Comparison of ENCODE assay signal across 30 cellular contexts in the genomic region with DNA sequence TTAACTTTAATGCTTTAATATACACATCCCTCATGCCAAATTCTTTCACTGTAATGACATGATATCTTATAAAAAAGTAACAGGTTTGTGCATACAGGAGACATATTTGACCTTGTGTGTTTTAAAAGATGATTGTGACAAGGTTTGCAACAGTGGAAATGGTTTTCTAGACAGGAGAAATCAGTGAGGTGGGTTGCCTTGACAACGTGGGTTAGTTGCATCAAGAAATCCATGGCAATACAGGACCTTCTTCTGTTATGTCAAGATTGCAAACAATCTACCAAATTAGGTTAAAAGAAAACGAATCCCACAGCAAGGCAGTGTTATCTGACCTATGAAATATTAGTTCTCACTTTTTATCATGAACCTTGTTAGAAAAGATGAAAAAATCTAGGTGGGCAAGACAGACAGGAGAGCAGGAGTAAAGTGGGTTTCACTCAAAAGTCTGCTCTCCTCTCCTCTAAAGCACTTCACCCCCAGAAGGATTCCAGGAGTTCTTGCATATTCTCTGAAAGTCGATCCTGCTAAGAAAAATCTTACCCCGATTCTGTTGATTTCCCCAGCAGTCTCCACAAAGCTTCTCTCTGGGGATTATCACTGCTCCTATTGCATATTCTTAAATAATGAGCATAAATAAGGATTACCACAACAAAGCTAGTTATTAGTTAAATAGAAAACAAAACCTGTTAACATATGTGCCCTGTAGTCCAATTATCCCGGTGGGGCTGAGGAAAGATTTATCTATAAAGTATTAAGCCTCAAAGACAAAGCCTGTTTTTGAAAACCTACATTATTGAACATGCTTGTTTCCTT.
DNase-seq lines count a peak whose midpoint lies in the region; ATAC-seq and TF ChIP-seq lines count a peak whose summit lies in the region.
"Had no signal": no experiment of that assay in that cellular context is flagged by ENCODE, and none has a peak within 500 bp of the region (broad histone marks: within the 10 kb centered on the region; RNA-seq: fewer than 3 reads in every experiment).

No MANE protein-coding gene starts in this region.

- peak overlapping the region; percentile 46; the same call in 1 of the 2 replicates for H3K27ac ChIP-seq in GM23338 (ENCODE audit: low read depth)
- H3K27ac ChIP-seq in endodermal cell (ENCODE audit: low read depth, low read length) = no peak overlapping the region
- no peak overlapping the region for H3K27ac ChIP-seq in neural progenitor cell
- H3K27ac ChIP-seq in CD8-positive, alpha-beta T cell (ENCODE audit: low read depth, low read length) = no peak overlapping the region
- H3K27ac ChIP-seq: coronary artery, epithelial cell of prostate, left lung, testis had no signal

- H3K4me3 ChIP-seq in GM23338 (peak overlapping the region; percentile 12; the same call in 1 of the 2 replicates), endodermal cell (ENCODE audit: low read length) (no peak overlapping the region), neural progenitor cell (no peak overlapping the region), MG63 (no peak overlapping the region)
- no peak overlapping the region for H3K4me3 ChIP-seq in CD8-positive, alpha-beta T cell (ENCODE audit: low read depth, low read length)
- H3K4me3 ChIP-seq: coronary artery, left lung, testis had no signal

- DNase-seq in GM23338 (ENCODE audit: low spot score) (peak; percentile 73), NCI-H82 treated with DMSO at 0.1 percent for 48 hours (lab: John Stamatoyannopoulos, UW; ENCODE audit: unreplicated experiment) (peak; percentile 82), endodermal cell (no peak), neural progenitor cell (ENCODE audit: low spot score) (no peak), MG63 (no peak)
- DNase-seq in activated naive CD4-positive, alpha-beta T cell (lab: John Stamatoyannopoulos, UW) = no peak
- DNase-seq in activated CD4-positive, alpha-beta memory T cell treated with anti-CD3 and anti-CD28 coated beads, Interleukin-2, amount 10 ng/mL, durations not matched to agents 7 days and 5 days = no peak
- no peak for DNase-seq in CD8-positive, alpha-beta T cell
- DNase-seq: activated CD4-positive, alpha-beta T cell treated with anti-CD3 and anti-CD28 coated beads, Interleukin-2, amount 10 ng/mL, durations not matched to agents 24 days and 14 days; activated gamma-delta T cell; activated naive CD8-positive, alpha-beta T cell treated with anti-CD3 and anti-CD28 coated beads, Interleukin-2, amount 10 ng/mL, durations not matched to agents 7 days and 5 days; activated T-cell treated with anti-CD3 and anti-CD28 coated beads, Interleukin-2, amount 50 U/mL, for 24 hours; C1 segment of cervical spinal cord; Calu3; DND-41; effector CD8-positive, alpha-beta T cell; hippocampal formation; islet precursor cell; left lung; mesenchymal stem cell; NCI-H2171; NCI-H510A; right cardiac atrium; SHP77 treated with DMSO at 0.1 percent for 48 hours; stimulated activated CD4-positive, alpha-beta T cell treated with anti-CD3 and anti-CD28 coated beads, Interleukin-1b, Interleukin-23, amount 100 ng/mL, for 48 hours; SW 1271; testis had no signal

- POLR2A ChIA-PET in activated CD4-positive, alpha-beta memory T cell treated with anti-CD3 and anti-CD28 coated beads, Interleukin-2, amount 10 ng/mL, durations not matched to agents 7 days and 5 days (lab: Charles Lee) = no interaction called here
- POLR2A ChIA-PET in CD8-positive, alpha-beta T cell (lab: Charles Lee) = no interaction called here

- peak overlapping the region; percentile 75 for H2AFZ ChIP-seq in GM23338
- peak overlapping the region; percentile 55 for H2AFZ ChIP-seq in neural progenitor cell (replicated peaks)

- H3K27me3 ChIP-seq in GM23338 (ENCODE audit: insufficient read depth) = no peaks in the 10 kb centered on the region
- no peaks in the 10 kb centered on the region for H3K27me3 ChIP-seq in endodermal cell (ENCODE audit: control insufficient read depth, insufficient read depth, low read length, poor library complexity, severe bottlenecking)
- H3K27me3 ChIP-seq in neural progenitor cell = no peaks in the 10 kb centered on the region
- no peaks in the 10 kb centered on the region for H3K27me3 ChIP-seq in MG63
- H3K27me3 ChIP-seq in CD8-positive, alpha-beta T cell (ENCODE audit: insufficient read depth, low read length) = no peaks in the 10 kb centered on the region
- H3K27me3 ChIP-seq: left lung, testis had no signal

- H3K27me3 Mint-ChIP-seq in GM23338 (ENCODE audit: insufficient read depth, low read depth, poor library complexity) = no peaks in the 10 kb centered on the region
- no peaks in the 10 kb centered on the region for H3K27me3 Mint-ChIP-seq in endodermal cell (ENCODE audit: insufficient read depth)
- H3K27me3 Mint-ChIP-seq in neural progenitor cell (ENCODE audit: insufficient read depth, low read depth) = no peaks in the 10 kb centered on the region
- H3K27me3 Mint-ChIP-seq in activated CD4-positive, alpha-beta memory T cell treated with anti-CD3 and anti-CD28 coated beads, Interleukin-2, amount 10 ng/mL, durations not matched to agents 7 days and 5 days = no peaks in the 10 kb centered on the region
- no peaks in the 10 kb centered on the region for H3K27me3 Mint-ChIP-seq in CD8-positive, alpha-beta T cell (ENCODE audit: low read depth)
- H3K27me3 Mint-ChIP-seq: activated CD4-positive, alpha-beta T cell treated with anti-CD3 and anti-CD28 coated beads, Interleukin-2, amount 10 ng/mL, durations not matched to agents 24 days and 14 days; activated naive CD8-positive, alpha-beta T cell treated with anti-CD3 and anti-CD28 coated beads, Interleukin-2, amount 10 ng/mL, durations not matched to agents 7 days and 5 days; activated T-cell treated with anti-CD3 and anti-CD28 coated beads, Interleukin-2, amount 50 U/mL, for 24 hours; stimulated activated naive CD8-positive, alpha-beta T cell treated with anti-CD3 and anti-CD28 coated beads, Interleukin-15, Interleukin-2, amounts not matched to agents 100 ng/mL and 50 ng/mL, for 24 hours had no signal

- TF ChIP-seq CTCF in GM23338 (conservative IDR thresholded peaks at IDR 0.05; ENCODE audit: low read depth in 2 of 2) (no peak), endodermal cell (conservative IDR thresholded peaks at IDR 0.05) (no peak), neural progenitor cell (IDR thresholded peaks at IDR 0.05) (no peak)
- TF ChIP-seq CTCF in CD8-positive, alpha-beta T cell (IDR thresholded peaks at IDR 0.05) = no peak

- H3K9ac ChIP-seq in endodermal cell (ENCODE audit: extremely low read depth, low read length, poor library complexity, severe bottlenecking) (no peak overlapping the region), neural progenitor cell (no peak overlapping the region)

- peak; percentile 79 for ATAC-seq in GM23338
- no peak for ATAC-seq in CD8-positive, alpha-beta T cell
- ATAC-seq: left lung, right cardiac atrium had no signal

- peaks cover 4% of the 10 kb centered on the region; the same call in 2 of the 3 replicates for H3K36me3 Mint-ChIP-seq in GM23338 (ENCODE audit: low read depth)
- no peaks in the 10 kb centered on the region for H3K36me3 Mint-ChIP-seq in endodermal cell (ENCODE audit: low read depth)
- H3K36me3 Mint-ChIP-seq in neural progenitor cell = no peaks in the 10 kb centered on the region
- no peaks in the 10 kb centered on the region for H3K36me3 Mint-ChIP-seq in activated CD4-positive, alpha-beta memory T cell treated with anti-CD3 and anti-CD28 coated beads, Interleukin-2, amount 10 ng/mL, durations not matched to agents 7 days and 5 days (ENCODE audit: low read depth)
- H3K36me3 Mint-ChIP-seq in CD8-positive, alpha-beta T cell = no peaks in the 10 kb centered on the region
- H3K36me3 Mint-ChIP-seq: activated naive CD8-positive, alpha-beta T cell treated with anti-CD3 and anti-CD28 coated beads, Interleukin-2, amount 10 ng/mL, durations not matched to agents 7 days and 5 days had no signal

- peaks cover 26% of the 10 kb centered on the region for H3K4me1 Mint-ChIP-seq in GM23338
- peaks cover 17% of the 10 kb centered on the region for H3K4me1 Mint-ChIP-seq in endodermal cell
- peaks cover 17% of the 10 kb centered on the region for H3K4me1 Mint-ChIP-seq in neural progenitor cell
- no peaks in the 10 kb centered on the region for H3K4me1 Mint-ChIP-seq in activated CD4-positive, alpha-beta memory T cell treated with anti-CD3 and anti-CD28 coated beads, Interleukin-2, amount 10 ng/mL, durations not matched to agents 7 days and 5 days
- no peaks in the 10 kb centered on the region for H3K4me1 Mint-ChIP-seq in CD8-positive, alpha-beta T cell (ENCODE audit: low read depth)
- H3K4me1 Mint-ChIP-seq: activated CD4-positive, alpha-beta T cell treated with anti-CD3 and anti-CD28 coated beads, Interleukin-2, amount 10 ng/mL, durations not matched to agents 24 days and 14 days; activated naive CD8-positive, alpha-beta T cell treated with anti-CD3 and anti-CD28 coated beads, Interleukin-2, amount 10 ng/mL, durations not matched to agents 7 days and 5 days had no signal

- H3K36me3 ChIP-seq in GM23338 (ENCODE audit: insufficient read depth) = no peaks in the 10 kb centered on the region; the same call in 1 of the 2 replicates
- no peaks in the 10 kb centered on the region for H3K36me3 ChIP-seq in endodermal cell (ENCODE audit: control insufficient read depth, insufficient read depth, low read length)
- H3K36me3 ChIP-seq in neural progenitor cell = peaks cover 1% of the 10 kb centered on the region
- no peaks in the 10 kb centered on the region for H3K36me3 ChIP-seq in MG63
- no peaks in the 10 kb centered on the region for H3K36me3 ChIP-seq in CD8-positive, alpha-beta T cell (ENCODE audit: insufficient read depth, low read length)
- H3K36me3 ChIP-seq: left lung had no signal

- no peaks in the 10 kb centered on the region for H3K9me3 ChIP-seq in endodermal cell (ENCODE audit: control insufficient read depth, low read length)
- H3K9me3 ChIP-seq in neural progenitor cell (ENCODE audit: low read depth) = no peaks in the 10 kb centered on the region
- H3K9me3 ChIP-seq in MG63 = no peaks in the 10 kb centered on the region
- no peaks in the 10 kb centered on the region for H3K9me3 ChIP-seq in CD8-positive, alpha-beta T cell (ENCODE audit: low read length)
- H3K9me3 ChIP-seq: left lung, testis had no signal

- H4K20me1 ChIP-seq in GM23338 (replicated peaks; ENCODE audit: insufficient read depth) (no peaks in the 10 kb centered on the region), neural progenitor cell (ENCODE audit: low read depth) (no peaks in the 10 kb centered on the region)

- peak overlapping the region; percentile 58 for H3K4me2 ChIP-seq in GM23338
- H3K4me2 ChIP-seq in neural progenitor cell = no peak overlapping the region

- H3K4me1 ChIP-seq in GM23338 (ENCODE audit: insufficient read depth) (peaks cover 25% of the 10 kb centered on the region), endodermal cell (ENCODE audit: control insufficient read depth, insufficient read depth, low read length) (no peaks in the 10 kb centered on the region), neural progenitor cell (peaks cover 22% of the 10 kb centered on the region)
- H3K4me1 ChIP-seq in CD8-positive, alpha-beta T cell (ENCODE audit: insufficient read depth, low read length) = no peaks in the 10 kb centered on the region
- H3K4me1 ChIP-seq: left lung, testis had no signal

- H3K9me3 Mint-ChIP-seq in GM23338 (no peaks in the 10 kb centered on the region; the same call in 1 of the 3 replicates), endodermal cell (peaks cover 2% of the 10 kb centered on the region), neural progenitor cell (peaks cover 3% of the 10 kb centered on the region)
- no peaks in the 10 kb centered on the region for H3K9me3 Mint-ChIP-seq in activated CD4-positive, alpha-beta memory T cell treated with anti-CD3 and anti-CD28 coated beads, Interleukin-2, amount 10 ng/mL, durations not matched to agents 7 days and 5 days
- no peaks in the 10 kb centered on the region for H3K9me3 Mint-ChIP-seq in CD8-positive, alpha-beta T cell
- H3K9me3 Mint-ChIP-seq: activated CD4-positive, alpha-beta T cell treated with anti-CD3 and anti-CD28 coated beads, Interleukin-2, amount 10 ng/mL, durations not matched to agents 24 days and 14 days; activated naive CD8-positive, alpha-beta T cell treated with anti-CD3 and anti-CD28 coated beads, Interleukin-2, amount 10 ng/mL, durations not matched to agents 7 days and 5 days had no signal

- peak overlapping the region; percentile 67 for H3K27ac Mint-ChIP-seq in GM23338
- H3K27ac Mint-ChIP-seq in endodermal cell = peak overlapping the region; percentile 42
- H3K27ac Mint-ChIP-seq in neural progenitor cell = no peak overlapping the region
- H3K27ac Mint-ChIP-seq in activated CD4-positive, alpha-beta memory T cell treated with anti-CD3 and anti-CD28 coated beads, Interleukin-2, amount 10 ng/mL, durations not matched to agents 7 days and 5 days = no peak overlapping the region
- no peak overlapping the region for H3K27ac Mint-ChIP-seq in CD8-positive, alpha-beta T cell
- H3K27ac Mint-ChIP-seq: activated CD4-positive, alpha-beta T cell treated with anti-CD3 and anti-CD28 coated beads, Interleukin-2, amount 10 ng/mL, durations not matched to agents 24 days and 14 days; activated naive CD8-positive, alpha-beta T cell treated with anti-CD3 and anti-CD28 coated beads, Interleukin-2, amount 10 ng/mL, durations not matched to agents 7 days and 5 days; activated T-cell treated with anti-CD3 and anti-CD28 coated beads, Interleukin-2, amount 50 U/mL, for 24 hours; stimulated activated naive CD8-positive, alpha-beta T cell treated with anti-CD3 and anti-CD28 coated beads, Interleukin-15, Interleukin-2, amounts not matched to agents 100 ng/mL and 50 ng/mL, for 24 hours had no signal

- H3F3A ChIP-seq in GM23338 (replicated peaks; ENCODE audit: low read depth) (no peaks in the 10 kb centered on the region), neural progenitor cell (ENCODE audit: low read depth) (no peaks in the 10 kb centered on the region)

- H3K9me2 ChIP-seq in GM23338 (ENCODE audit: insufficient read depth) = no peaks in the 10 kb centered on the region

- 38 to 41% methylated on average over 1 to 5 of the region's 5 CpGs for WGBS in endodermal cell (ENCODE audit: insufficient coverage in 1 of 2, insufficient read length in 1 of 2), 2 experiments

- H3K4me3 Mint-ChIP-seq in GM23338 (0 out of 3 replicates have a peak overlapping the region, but pooled peaks have one; percentile 24), endodermal cell (no peak overlapping the region), neural progenitor cell (no peak overlapping the region)
- no peak overlapping the region for H3K4me3 Mint-ChIP-seq in activated CD4-positive, alpha-beta memory T cell treated with anti-CD3 and anti-CD28 coated beads, Interleukin-2, amount 10 ng/mL, durations not matched to agents 7 days and 5 days
- H3K4me3 Mint-ChIP-seq in CD8-positive, alpha-beta T cell = no peak overlapping the region
- H3K4me3 Mint-ChIP-seq: activated CD4-positive, alpha-beta T cell treated with anti-CD3 and anti-CD28 coated beads, Interleukin-2, amount 10 ng/mL, durations not matched to agents 24 days and 14 days; activated naive CD8-positive, alpha-beta T cell treated with anti-CD3 and anti-CD28 coated beads, Interleukin-2, amount 10 ng/mL, durations not matched to agents 7 days and 5 days; activated T-cell treated with anti-CD3 and anti-CD28 coated beads, Interleukin-2, amount 50 U/mL, for 24 hours; stimulated activated naive CD8-positive, alpha-beta T cell treated with anti-CD3 and anti-CD28 coated beads, Interleukin-15, Interleukin-2, amounts not matched to agents 100 ng/mL and 50 ng/mL, for 24 hours had no signal

- H3K79me2 ChIP-seq in GM23338 (replicated peaks; ENCODE audit: insufficient read depth) = no peaks in the 10 kb centered on the region
- H3K79me2 ChIP-seq in neural progenitor cell (ENCODE audit: low read depth) = no peaks in the 10 kb centered on the region

- intact Hi-C loops in CD8-positive, alpha-beta T cell (cut with DNase I, micrococcal nuclease) = no loop called here

- CTCF ChIA-PET in activated CD4-positive, alpha-beta memory T cell treated with anti-CD3 and anti-CD28 coated beads, Interleukin-2, amount 10 ng/mL, durations not matched to agents 7 days and 5 days (lab: Charles Lee) = interaction anchor here (1.2 to 1.3 kb wide), 2 partner anchors 10 to 15 kb away, joined by 4 read pairs; no protein-coding TSS in a partner anchor
- CTCF ChIA-PET in CD8-positive, alpha-beta T cell (lab: Charles Lee) = interaction anchor here (1.3 kb wide), 2 partner anchors 16 to 22 kb away, joined by 3 to 5 read pairs; no protein-coding TSS in a partner anchor

Comparison
In these comparisons a context has a peak if more than half of its experiments do, and no peak if none do; other contexts are left out.
1. DNase-seq: peak in GM23338 (single experiment) and NCI-H82 treated with DMSO at 0.1 percent for 48 hours (single experiment); none in endodermal cell (single experiment), neural progenitor cell (single experiment), MG63 (single experiment), activated naive CD4-positive, alpha-beta T cell (0 of 4), activated CD4-positive, alpha-beta memory T cell treated with anti-CD3 and anti-CD28 coated beads, Interleukin-2, amount 10 ng/mL, durations not matched to agents 7 days and 5 days (single experiment) and CD8-positive, alpha-beta T cell (0 of 7).
2. H3K27ac Mint-ChIP-seq: peak in GM23338 (single experiment) and endodermal cell (single experiment); none in neural progenitor cell (single experiment), activated CD4-positive, alpha-beta memory T cell treated with anti-CD3 and anti-CD28 coated beads, Interleukin-2, amount 10 ng/mL, durations not matched to agents 7 days and 5 days (single experiment) and CD8-positive, alpha-beta T cell (single experiment).